ENCODE assay signal across 8 cellular contexts in the genomic region with DNA sequence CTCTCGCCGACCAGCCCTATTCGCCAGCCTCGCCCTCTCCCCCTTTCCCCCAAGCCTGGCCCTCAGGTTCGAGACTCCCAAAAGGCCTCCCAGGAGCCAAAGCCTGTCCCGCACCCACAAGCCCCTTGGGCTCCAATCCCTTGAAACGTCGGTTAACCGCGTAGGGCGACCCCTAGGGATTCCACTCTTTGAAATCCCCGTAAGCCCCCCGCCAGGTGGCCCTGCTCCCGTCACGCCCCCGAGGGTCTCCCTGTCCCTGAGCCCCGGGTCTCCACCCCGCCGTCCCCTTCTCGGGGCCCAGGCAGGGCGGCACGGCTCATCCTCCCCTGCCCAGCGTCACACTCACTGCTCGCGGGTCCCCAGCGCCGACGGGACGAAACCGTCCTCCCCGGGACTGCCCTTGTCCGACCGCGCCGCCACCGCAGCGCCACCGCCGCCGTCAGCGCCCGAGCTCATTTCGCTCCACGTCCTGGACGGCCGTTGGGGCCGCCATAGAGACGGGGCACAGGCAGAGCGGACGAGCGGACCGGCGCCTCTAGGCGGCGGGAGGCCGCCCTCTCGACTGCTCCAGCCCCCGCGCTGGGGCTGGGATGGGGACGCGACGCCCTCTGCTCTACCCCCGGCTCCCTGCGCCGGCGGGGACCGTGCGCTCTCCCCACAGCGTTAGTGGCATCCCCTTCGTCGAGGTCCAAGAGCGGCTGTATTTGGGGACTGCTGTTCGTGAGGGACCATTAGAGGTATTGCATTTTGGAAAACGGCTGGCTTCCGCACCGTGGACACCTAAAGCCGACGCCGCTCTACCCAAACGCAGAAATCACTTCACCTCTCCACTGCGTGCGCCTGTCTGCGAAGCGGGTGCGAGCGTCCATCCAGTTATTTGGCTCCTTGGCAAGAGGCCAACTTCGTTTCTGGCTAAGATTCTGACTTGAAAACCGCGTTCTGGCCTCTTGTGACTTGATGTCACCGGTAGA. TPM values are rescaled to one million over a fixed set of nuclear protein-coding genes. Genes with fewer than 3 reads are reported as not detected.
DNase-seq lines count a peak whose midpoint lies in the region; ATAC-seq and TF ChIP-seq lines count a peak whose summit lies in the region.

Gene EEF1AKMT2, minus strand, starts transcription at position 510 of the 971 bp plus-strand sequence. Its CDS starts 54 bp downstream, at position 456.

- H3K9ac ChIP-seq in HUES64 (ENCODE audit: low read depth, low read length) (peak within 1 kb of the TSS; percentile 90), mucosa of stomach (ENCODE audit: low read length) (peak within 1 kb of the TSS; percentile 98)

- peak; percentile 91 for ATAC-seq in GM21515 (IDR thresholded peaks at IDR 0.05; ENCODE audit: unreplicated experiment)

- H3K9me3 ChIP-seq in HUES64 (ENCODE audit: insufficient read depth, low read depth, low read length) (no peaks in the 10 kb centered on the region), mucosa of stomach (ENCODE audit: control insufficient read depth, low read length) (no peaks in the 10 kb centered on the region)

- peak; percentile 58 for DNase-seq in DMS114 treated with DMSO at 0.1 percent for 48 hours (lab: John Stamatoyannopoulos, UW; ENCODE audit: unreplicated experiment)
- peak; percentile 62 for DNase-seq in OCI-M2 (lab: John Stamatoyannopoulos, UW; ENCODE audit: unreplicated experiment)
- DNase-seq in activated T-cell treated with anti-CD3 and anti-CD28 coated beads for 4 hours = peak; percentile 69
- no peak for DNase-seq in epithelial cell of proximal tubule (ENCODE audit: low read depth)
- peak; percentile 63 to 64 for DNase-seq in stimulated activated CD8-positive, alpha-beta memory T cell treated with anti-CD3 and anti-CD28 coated beads, Interleukin-7, amount 100 ng/mL, for 1 hour (ENCODE audit: low read depth in 2 of 2)

- H3K36me3 ChIP-seq in HUES64 (ENCODE audit: insufficient read depth, low read length) (peaks cover 26% of the 10 kb centered on the region), mucosa of stomach (ENCODE audit: control insufficient read depth, insufficient read depth, low read length) (no peaks in the 10 kb centered on the region)

- H3K27me3 ChIP-seq in HUES64 (ENCODE audit: insufficient read depth, low read length) (no peaks in the 10 kb centered on the region), mucosa of stomach (ENCODE audit: control insufficient read depth, insufficient read depth, low read length) (no peaks in the 10 kb centered on the region)

- H3K27ac ChIP-seq in HUES64 (ENCODE audit: low read depth, low read length) = peak within 1 kb of the TSS; percentile 92

- WGBS in HUES64 = under 1% methylated on average over 90 of the region's 90 CpGs

- H3K4me3 ChIP-seq in HUES64 (ENCODE audit: low read length) (peak within 1 kb of the TSS; percentile 88), epithelial cell of proximal tubule (ENCODE audit: low read depth, low read length) (peak within 1 kb of the TSS; percentile 99), mucosa of stomach (ENCODE audit: low read length) (peak within 1 kb of the TSS; percentile 90)

- no peak for TF ChIP-seq CTCF in epithelial cell of proximal tubule (conservative IDR thresholded peaks at IDR 0.05; ENCODE audit: low read depth, low read length)

- H3K4me1 ChIP-seq in HUES64 (ENCODE audit: insufficient read depth, low read length) (no peaks in the 10 kb centered on the region), mucosa of stomach (ENCODE audit: control insufficient read depth, insufficient read depth, low read length) (no peaks in the 10 kb centered on the region)

RNA-seq across cellular contexts. Expression of gene EEF1AKMT2, which starts in this region (rescaled TPM):
- 22.4 TPM for polyA plus RNA-seq in HUES64 (2013, experiment 1 of 2)
- 30.5 TPM for polyA plus RNA-seq in HUES64 (2013, experiment 2 of 2)
- total RNA-seq in epithelial cell of proximal tubule = 16.0 and 17.0 TPM in 2 replicates
